In the genomic region with DNA sequence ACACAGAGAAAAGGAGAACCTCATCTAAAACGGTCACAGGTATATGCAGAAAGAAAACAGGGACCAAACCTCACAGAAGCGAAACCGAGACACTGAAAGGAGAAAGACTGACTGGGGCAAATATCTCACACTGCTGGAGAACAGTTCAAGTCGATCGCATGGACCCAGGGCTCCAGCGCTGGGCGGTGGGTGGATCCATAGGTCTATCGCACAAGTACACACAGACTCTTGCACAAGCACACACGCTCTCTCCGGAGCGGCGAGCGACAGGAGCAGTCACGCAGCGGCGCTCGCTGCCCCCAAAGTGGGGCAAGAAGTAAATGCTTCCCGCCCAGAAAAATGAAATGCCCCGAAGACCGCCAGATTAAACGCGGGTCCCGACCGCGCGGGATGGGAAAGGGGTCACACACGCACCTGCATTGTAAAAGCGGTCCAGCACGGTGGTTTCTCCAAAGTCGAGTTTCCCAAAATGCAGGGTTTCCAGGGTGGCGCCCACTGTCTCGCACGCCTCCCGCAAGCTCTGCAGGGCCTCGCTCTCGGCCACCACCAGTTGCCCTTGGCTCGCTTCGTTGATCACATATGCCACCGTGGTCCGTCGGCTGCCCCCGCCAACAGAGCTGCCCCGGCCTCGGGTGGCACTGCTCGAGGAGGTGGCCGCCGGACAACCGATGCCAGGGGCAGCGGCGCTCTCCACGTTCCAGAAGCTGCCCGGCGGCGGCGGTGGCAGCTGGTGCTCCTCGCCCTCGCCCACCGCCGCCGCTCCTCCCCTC, we compare ENCODE assay signal across 8 cellular contexts. TPM values are rescaled to one million over a fixed set of nuclear protein-coding genes. Genes with fewer than 3 reads are reported as not detected.
DNase-seq lines count a peak whose midpoint lies in the region; ATAC-seq and TF ChIP-seq lines count a peak whose summit lies in the region.

No MANE protein-coding gene starts in this region.

- H2AFZ ChIP-seq in OCI-LY7 (ENCODE audit: low read length) (peak overlapping the region; percentile 79), neural progenitor cell (replicated peaks) (peak overlapping the region; percentile 94)

- H3K9ac ChIP-seq in neural progenitor cell = no peak overlapping the region

- H3K4me3 Mint-ChIP-seq in CD4-positive, alpha-beta T cell = peak overlapping the region; percentile 96
- peak overlapping the region; percentile 84 for H3K4me3 Mint-ChIP-seq in activated T-helper 2 cell treated with anti-CD3 and anti-CD28 coated beads, Interferon-gamma antibody, Interleukin-2, Interleukin-4, amounts not matched to agents 10 μg/mL and 5 μg/mL and 100 μg/mL, durations not matched to agents 14 hours and 24 hours and 36 hours (ENCODE audit: low read depth)
- peak overlapping the region; percentile 90 for H3K4me3 Mint-ChIP-seq in neural progenitor cell

- H3K4me2 ChIP-seq in OCI-LY7 (ENCODE audit: low read length) = peak overlapping the region; percentile 89
- H3K4me2 ChIP-seq in neural progenitor cell = peak overlapping the region; percentile 78

- CTCF ChIA-PET in CD4-positive, alpha-beta T cell (lab: Charles Lee) = interaction anchor here (0.6 to 8.2 kb wide), 43 partner anchors 9 to 1612 kb away, joined by 3 to 224 read pairs (median 7); a partner anchor contains a TSS
- CTCF ChIA-PET in OCI-LY7 (lab: Charles Lee; ENCODE audit: unreplicated experiment) = interaction anchor here (0.6 to 2.1 kb wide), 17 partner anchors 19 to 653 kb away, joined by 3 to 68 read pairs (median 5); no protein-coding TSS in a partner anchor

- WGBS in thyroid gland, 2 donors = 2% methylated on average over 33 to 37 of the region's 60 CpGs

- no TSS peak for BruUV-seq in OCI-LY7 (replicated peaks; lab: Mats Ljungman, UMichigan)

- H3K27me3 Mint-ChIP-seq in CD4-positive, alpha-beta T cell = no peaks in the 10 kb centered on the region
- H3K27me3 Mint-ChIP-seq in activated T-helper 2 cell treated with anti-CD3 and anti-CD28 coated beads, Interferon-gamma antibody, Interleukin-2, Interleukin-4, amounts not matched to agents 10 μg/mL and 5 μg/mL and 100 μg/mL, durations not matched to agents 14 hours and 24 hours and 36 hours (ENCODE audit: low read depth) = peaks cover 5% of the 10 kb centered on the region
- peaks cover 24% of the 10 kb centered on the region for H3K27me3 Mint-ChIP-seq in neural progenitor cell (ENCODE audit: insufficient read depth, low read depth)

- H3K36me3 Mint-ChIP-seq in CD4-positive, alpha-beta T cell (ENCODE audit: low read depth) = peaks cover 16% of the 10 kb centered on the region
- H3K36me3 Mint-ChIP-seq in activated T-helper 2 cell treated with anti-CD3 and anti-CD28 coated beads, Interferon-gamma antibody, Interleukin-2, Interleukin-4, amounts not matched to agents 10 μg/mL and 5 μg/mL and 100 μg/mL, durations not matched to agents 14 hours and 24 hours and 36 hours (ENCODE audit: low read depth) = peaks cover 8% of the 10 kb centered on the region
- H3K36me3 Mint-ChIP-seq in neural progenitor cell = peaks cover 5% of the 10 kb centered on the region

- H3K9me3 ChIP-seq in CD4-positive, alpha-beta T cell (ENCODE audit: control insufficient read depth, low read length) = no peaks in the 10 kb centered on the region
- H3K9me3 ChIP-seq in OCI-LY7 (ENCODE audit: low read length) = no peaks in the 10 kb centered on the region
- H3K9me3 ChIP-seq in neural progenitor cell (ENCODE audit: low read depth) = no peaks in the 10 kb centered on the region
- no peaks in the 10 kb centered on the region for H3K9me3 ChIP-seq in thyroid gland

- no peak for TF ChIP-seq CTCF in CD4-positive, alpha-beta T cell (IDR thresholded peaks at IDR 0.05)
- TF ChIP-seq CTCF in OCI-LY7 (conservative IDR thresholded peaks at IDR 0.05; ENCODE audit: low read length) (0 out of 2 replicates have a peak, but pooled peaks have one; percentile 12), neural progenitor cell (IDR thresholded peaks at IDR 0.05) (no peak), thyroid gland (IDR thresholded peaks at IDR 0.05) (no peak)

- H3F3A ChIP-seq in neural progenitor cell (ENCODE audit: low read depth) = no peaks in the 10 kb centered on the region

- intact Hi-C loops in CD4-positive, alpha-beta T cell (cut with DNase I, micrococcal nuclease) = loop anchor here (1.0 to 10.0 kb wide), 5 partner anchors 38 to 507 kb away; a partner anchor contains a TSS
- intact Hi-C loops in OCI-LY7 (cut with micrococcal nuclease; ENCODE audit: unreplicated experiment) (loop anchor here (1.0 to 10.0 kb wide), 5 partner anchors 27 to 507 kb away; a partner anchor contains a TSS), thyroid gland (cut with DNase I) (loop anchor here (2.0 to 5.0 kb wide), 2 partner anchors 147 to 209 kb away; no protein-coding TSS in a partner anchor)
- intact Hi-C loops in activated T-helper 2 cell treated with anti-CD3 and anti-CD28 coated beads, Interferon-gamma antibody, Interleukin-2, Interleukin-4, amounts not matched to agents 10 μg/mL and 5 μg/mL and 100 μg/mL, durations not matched to agents 14 hours and 24 hours and 36 hours (cut with micrococcal nuclease) = loop anchor here (1.0 to 5.0 kb wide), 3 partner anchors 9 to 89 kb away; a partner anchor contains a TSS

- H3K9me2 ChIP-seq in OCI-LY7 (ENCODE audit: insufficient read depth, low read length) = no peaks in the 10 kb centered on the region

- H4K20me1 ChIP-seq in OCI-LY7 (ENCODE audit: insufficient read depth, low read length) (no peaks in the 10 kb centered on the region), neural progenitor cell (ENCODE audit: low read depth) (no peaks in the 10 kb centered on the region)

- DNase-seq in CD4-positive, alpha-beta T cell = peak; percentile 28 to 62 (median 42)
- peak; percentile 81 for DNase-seq in OCI-LY7 (ENCODE audit: low spot score)
- peak; percentile 49 for DNase-seq in activated T-helper 2 cell treated with anti-CD3 and anti-CD28 coated beads, Interferon-gamma antibody, Interleukin-2, Interleukin-4, amounts not matched to agents 10 μg/mL and 5 μg/mL and 100 μg/mL, durations not matched to agents 14 hours and 24 hours and 36 hours (ENCODE audit: low spot score)
- peak; percentile 26 for DNase-seq in fibroblast of the conjunctiva (ENCODE audit: low read depth)
- peak; percentile 53 for DNase-seq in neural progenitor cell (ENCODE audit: low spot score)
- DNase-seq in thyroid gland = peak; percentile 78 to 80

- peaks cover 48% of the 10 kb centered on the region for H3K4me1 Mint-ChIP-seq in CD4-positive, alpha-beta T cell (ENCODE audit: low read depth)
- peaks cover 37% of the 10 kb centered on the region for H3K4me1 Mint-ChIP-seq in activated T-helper 2 cell treated with anti-CD3 and anti-CD28 coated beads, Interferon-gamma antibody, Interleukin-2, Interleukin-4, amounts not matched to agents 10 μg/mL and 5 μg/mL and 100 μg/mL, durations not matched to agents 14 hours and 24 hours and 36 hours (ENCODE audit: low read depth)
- H3K4me1 Mint-ChIP-seq in neural progenitor cell = peaks cover 6% of the 10 kb centered on the region

- POLR2A ChIA-PET in CD4-positive, alpha-beta T cell (lab: Charles Lee) = interaction anchor here (0.6 to 8.6 kb wide), 37 partner anchors 10 to 502 kb away, joined by 3 to 151 read pairs (median 6); a partner anchor contains a TSS
- POLR2A ChIA-PET in OCI-LY7 (lab: Charles Lee) = interaction anchor here (0.6 to 9.6 kb wide), 20 partner anchors 7 to 1299 kb away, joined by 3 to 156 read pairs (median 4); a partner anchor contains a TSS

- H3K27me3 ChIP-seq in CD4-positive, alpha-beta T cell (ENCODE audit: control insufficient read depth, insufficient read depth, low read length) = no peaks in the 10 kb centered on the region
- H3K27me3 ChIP-seq in neural progenitor cell = peaks cover 67% of the 10 kb centered on the region
- H3K27me3 ChIP-seq in thyroid gland = no peaks in the 10 kb centered on the region

- TF ChIP-seq POLR2A in GM19193 (IDR thresholded peaks at IDR 0.05; ENCODE audit: extremely low read depth, insufficient read depth, insufficient read length) (peak; percentile 86), thyroid gland (IDR thresholded peaks at IDR 0.05) (peak in 1 of 2 donors; percentile 76)

- peak overlapping the region; percentile 98 for H3K27ac ChIP-seq in CD4-positive, alpha-beta T cell (ENCODE audit: low read depth, low read length)
- peak overlapping the region; percentile 86 for H3K27ac ChIP-seq in OCI-LY7 (ENCODE audit: low read depth, low read length, poor library complexity, severe bottlenecking)
- H3K27ac ChIP-seq in neural progenitor cell = no peak overlapping the region
- H3K27ac ChIP-seq in thyroid gland = peak overlapping the region; percentile 78 to 100 (median 97)

- H3K79me2 ChIP-seq in OCI-LY7 (ENCODE audit: insufficient read depth, low read depth, low read length) (peaks cover 47% of the 10 kb centered on the region), neural progenitor cell (ENCODE audit: low read depth) (no peaks in the 10 kb centered on the region)

- peak overlapping the region; percentile 94 for H3K4me3 ChIP-seq in OCI-LY7 (ENCODE audit: low read depth, low read length, poor library complexity, severe bottlenecking)
- H3K4me3 ChIP-seq in neural progenitor cell = peak overlapping the region; percentile 51
- H3K4me3 ChIP-seq in thyroid gland (replicated peaks in 1 of 3) = peak overlapping the region; percentile 36 to 93 (median 83)

- ATAC-seq in CD4-positive, alpha-beta T cell (ENCODE audit: poor library complexity) = no peak
- ATAC-seq in HG03378 (IDR thresholded peaks at IDR 0.05; ENCODE audit: unreplicated experiment) = peak; percentile 49

- H3K36me3 ChIP-seq in OCI-LY7 (ENCODE audit: insufficient read depth, low read length) (peaks cover 11% of the 10 kb centered on the region), neural progenitor cell (no peaks in the 10 kb centered on the region), thyroid gland (no peaks in the 10 kb centered on the region)

- H3K4me1 ChIP-seq in OCI-LY7 (ENCODE audit: insufficient read depth, low read length, poor library complexity, severe bottlenecking) = peaks cover 39% of the 10 kb centered on the region
- peaks cover 5% of the 10 kb centered on the region for H3K4me1 ChIP-seq in neural progenitor cell
- peaks cover 27 to 38% of the 10 kb centered on the region in 2 donors for H3K4me1 ChIP-seq in thyroid gland

- H3K27ac Mint-ChIP-seq in CD4-positive, alpha-beta T cell = peak overlapping the region; percentile 92
- H3K27ac Mint-ChIP-seq in activated T-helper 2 cell treated with anti-CD3 and anti-CD28 coated beads, Interferon-gamma antibody, Interleukin-2, Interleukin-4, amounts not matched to agents 10 μg/mL and 5 μg/mL and 100 μg/mL, durations not matched to agents 14 hours and 24 hours and 36 hours = peak overlapping the region; percentile 73
- peak overlapping the region; percentile 62 for H3K27ac Mint-ChIP-seq in neural progenitor cell

- H3K9me3 Mint-ChIP-seq in CD4-positive, alpha-beta T cell = no peaks in the 10 kb centered on the region
- H3K9me3 Mint-ChIP-seq in activated T-helper 2 cell treated with anti-CD3 and anti-CD28 coated beads, Interferon-gamma antibody, Interleukin-2, Interleukin-4, amounts not matched to agents 10 μg/mL and 5 μg/mL and 100 μg/mL, durations not matched to agents 14 hours and 24 hours and 36 hours = no peaks in the 10 kb centered on the region
- peaks cover 3% of the 10 kb centered on the region for H3K9me3 Mint-ChIP-seq in neural progenitor cell

RNA-seq across cellular contexts. Expression of a gene that starts 0.8 kb away (rescaled TPM):
- 10 to 100 TPM; 12.9 to 14.1 TPM for total RNA-seq in CD4-positive, alpha-beta T cell
- total RNA-seq in OCI-LY7 (2014; rRNA removed; shearing (Covaris generic)) = 12.0 and 13.8 TPM in 2 replicates
- 16.6 and 17.1 TPM in 2 replicates for total RNA-seq in OCI-LY7 (2022)
- 6.1 and 6.5 TPM in 2 replicates for total RNA-seq in activated T-helper 2 cell treated with anti-CD3 and anti-CD28 coated beads, Interferon-gamma antibody, Interleukin-2, Interleukin-4, amounts not matched to agents 10 μg/mL and 5 μg/mL and 100 μg/mL, durations not matched to agents 14 hours and 24 hours and 36 hours
- 0.02 and 0.28 TPM in 2 replicates for total RNA-seq in neural progenitor cell (ENCODE audit: low replicate concordance)
- total RNA-seq in thyroid gland = 10 to 100 TPM; 28.1 to 68.0 (median 46.5) TPM

RNA-seq across cellular contexts. Expression of a gene that starts 30.9 kb away (rescaled TPM):
- 1 to 10 TPM; 2.0 to 3.4 TPM for total RNA-seq in CD4-positive, alpha-beta T cell
- 7.3 and 8.4 TPM in 2 replicates for total RNA-seq in OCI-LY7 (2014; rRNA removed; shearing (Covaris generic))
- total RNA-seq in OCI-LY7 (2022) (5.8 and 7.9 TPM in 2 replicates), neural progenitor cell (ENCODE audit: low replicate concordance) (16.7 and 16.9 TPM in 2 replicates), thyroid gland (10 to 100 TPM; 16.4 to 23.9 (median 18.2) TPM)
- 4.1 and 4.2 TPM in 2 replicates for total RNA-seq in activated T-helper 2 cell treated with anti-CD3 and anti-CD28 coated beads, Interferon-gamma antibody, Interleukin-2, Interleukin-4, amounts not matched to agents 10 μg/mL and 5 μg/mL and 100 μg/mL, durations not matched to agents 14 hours and 24 hours and 36 hours

Comparison
In these comparisons a context has a peak if more than half of its experiments do, and no peak if none do; other contexts are left out.
1. DNase-seq: peak in every context shown above with its lines; median percentile 81 in OCI-LY7; 79 in thyroid gland; 53 in neural progenitor cell; 49 in activated T-helper 2 cell treated with anti-CD3 and anti-CD28 coated beads, Interferon-gamma antibody, Interleukin-2, Interleukin-4, amounts not matched to agents 10 μg/mL and 5 μg/mL and 100 μg/mL, durations not matched to agents 14 hours and 24 hours and 36 hours; 42 in CD4-positive, alpha-beta T cell; 26 in fibroblast of the conjunctiva.